ENCODE assay signal across 1 cellular context in the genomic region with DNA sequence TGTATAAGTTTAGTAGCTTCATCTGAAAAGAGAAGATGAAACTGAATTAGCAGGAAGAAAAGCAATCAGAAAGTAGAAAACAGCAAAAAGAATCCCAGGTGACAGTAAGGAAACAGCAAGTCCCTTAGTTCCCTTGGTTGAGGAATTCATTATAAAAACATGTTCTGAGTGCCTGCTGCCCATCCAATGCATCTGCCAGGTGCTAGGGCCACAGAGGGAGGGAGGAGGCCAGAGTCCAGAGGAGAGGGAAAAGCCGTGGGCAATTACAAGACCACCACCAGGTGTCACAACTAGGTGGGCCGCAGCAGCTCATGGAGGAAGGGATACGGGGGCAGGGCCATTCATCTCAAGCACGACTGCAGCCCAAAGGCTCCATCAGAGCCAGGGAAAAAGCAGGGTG.
TF ChIP-seq lines count a peak whose summit lies in the region.

No MANE protein-coding gene starts in this region.

TF ChIP-seq in GM23338, 12 proteins besides CTCF, POLR2A, EP300 and RAD21 (continued from another document):
- TF ChIP-seq REST (IDR thresholded peaks at IDR 0.05; ENCODE audit: unreplicated experiment) = no peak
- TF ChIP-seq, protein P1, sequence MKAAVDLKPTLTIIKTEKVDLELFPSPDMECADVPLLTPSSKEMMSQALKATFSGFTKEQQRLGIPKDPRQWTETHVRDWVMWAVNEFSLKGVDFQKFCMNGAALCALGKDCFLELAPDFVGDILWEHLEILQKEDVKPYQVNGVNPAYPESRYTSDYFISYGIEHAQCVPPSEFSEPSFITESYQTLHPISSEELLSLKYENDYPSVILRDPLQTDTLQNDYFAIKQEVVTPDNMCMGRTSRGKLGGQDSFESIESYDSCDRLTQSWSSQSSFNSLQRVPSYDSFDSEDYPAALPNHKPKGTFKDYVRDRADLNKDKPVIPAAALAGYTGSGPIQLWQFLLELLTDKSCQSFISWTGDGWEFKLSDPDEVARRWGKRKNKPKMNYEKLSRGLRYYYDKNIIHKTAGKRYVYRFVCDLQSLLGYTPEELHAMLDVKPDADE (IDR thresholded peaks at IDR 0.05) = no peak
- TF ChIP-seq EZH2phosphoT487 (IDR thresholded peaks at IDR 0.05; ENCODE audit: unreplicated experiment) = no peak
- TF ChIP-seq JUNB (IDR thresholded peaks at IDR 0.05; ENCODE audit: unreplicated experiment) = no peak
- TF ChIP-seq ZNF462 (CRISPR knock-in tag; IDR thresholded peaks at IDR 0.05) = no peak
- TF ChIP-seq STAT1 (IDR thresholded peaks at IDR 0.05; ENCODE audit: unreplicated experiment) = no peak
TF ChIP-seq in GM23338: peak in this region for 0.
